21 cellular contexts compared by ENCODE assay signal in genomic region chr15:39608741-39609140, GRCh38.
"Had no signal": no experiment of that assay in that cellular context is flagged by ENCODE, and none has a peak within 500 bp of the region (broad histone marks: within the 10 kb centered on the region; RNA-seq: fewer than 3 reads in every experiment).

No MANE protein-coding gene starts in this region.

- H3K4me3 ChIP-seq: body of pancreas, cardiac muscle cell, pancreas, psoas muscle, right atrium auricular region, thoracic aorta, upper lobe of left lung had no signal

- H3K27me3 ChIP-seq: body of pancreas, cardiac muscle cell, pancreas, right atrium auricular region, upper lobe of left lung had no signal

- H3K27me3 Mint-ChIP-seq: dendritic cell treated with granulocyte-macrophage colony-stimulating factor and Interleukin-4, amounts not matched to agents 40 ng/mL and 50 ng/mL, for 4 days; T-helper 17 cell had no signal

- H3K36me3 ChIP-seq: cardiac muscle cell, pancreas, right atrium auricular region, thoracic aorta, upper lobe of left lung had no signal

- H3K27ac ChIP-seq: body of pancreas, cardiac muscle cell, pancreas, psoas muscle, right atrium auricular region, thoracic aorta, upper lobe of left lung had no signal

- ATAC-seq: body of pancreas; naive thymus-derived CD8-positive, alpha-beta T cell; psoas muscle; T-helper 17 cell had no signal

- H3K27ac Mint-ChIP-seq: activated CD4-positive, alpha-beta T cell treated with anti-CD3 and anti-CD28 coated beads, Interleukin-2, amount 10 ng/mL, durations not matched to agents 24 days and 14 days; activated naive CD4-positive, alpha-beta T cell treated with anti-CD3 and anti-CD28 coated beads for 36 hours; dendritic cell treated with granulocyte-macrophage colony-stimulating factor and Interleukin-4, amounts not matched to agents 40 ng/mL and 50 ng/mL, for 4 days; memory B cell; T-helper 17 cell had no signal

- H3K4me1 ChIP-seq: body of pancreas, pancreas, psoas muscle, right atrium auricular region, upper lobe of left lung had no signal

- H3K4me3 Mint-ChIP-seq: activated CD4-positive, alpha-beta T cell treated with anti-CD3 and anti-CD28 coated beads, Interleukin-2, amount 10 ng/mL, durations not matched to agents 24 days and 14 days; activated naive CD4-positive, alpha-beta T cell treated with anti-CD3 and anti-CD28 coated beads for 36 hours; dendritic cell treated with granulocyte-macrophage colony-stimulating factor and Interleukin-4, amounts not matched to agents 40 ng/mL and 50 ng/mL, for 4 days; memory B cell; T-helper 17 cell had no signal

- DNase-seq: activated CD4-positive, alpha-beta T cell treated with anti-CD3 and anti-CD28 coated beads, Interleukin-2, amount 10 ng/mL, durations not matched to agents 24 days and 14 days; activated naive CD4-positive, alpha-beta T cell treated with anti-CD3 and anti-CD28 coated beads for 36 hours; activated T-cell treated with anti-CD3 and anti-CD28 coated beads, Interleukin-2, amount 50 U/mL, for 48 hours; anterior cingulate cortex; body of pancreas; effector CD4-positive, alpha-beta T cell; foreskin melanocyte; hippocampal formation; naive thymus-derived CD8-positive, alpha-beta T cell; pancreas; psoas muscle; stimulated activated CD4-positive, alpha-beta T cell treated with anti-CD3 and anti-CD28 coated beads, Interleukin-4, amount 100 ng/mL, for 24 hours; stimulated activated naive CD4-positive, alpha-beta T cell treated with Interleukin-2 at 50 U/mL for 16 hours; SW 1271; T-helper 17 cell; upper lobe of left lung had no signal

- H3K4me1 Mint-ChIP-seq: memory B cell, T-helper 17 cell had no signal
